ENCODE assay signal across 27 cellular contexts in the genomic region with DNA sequence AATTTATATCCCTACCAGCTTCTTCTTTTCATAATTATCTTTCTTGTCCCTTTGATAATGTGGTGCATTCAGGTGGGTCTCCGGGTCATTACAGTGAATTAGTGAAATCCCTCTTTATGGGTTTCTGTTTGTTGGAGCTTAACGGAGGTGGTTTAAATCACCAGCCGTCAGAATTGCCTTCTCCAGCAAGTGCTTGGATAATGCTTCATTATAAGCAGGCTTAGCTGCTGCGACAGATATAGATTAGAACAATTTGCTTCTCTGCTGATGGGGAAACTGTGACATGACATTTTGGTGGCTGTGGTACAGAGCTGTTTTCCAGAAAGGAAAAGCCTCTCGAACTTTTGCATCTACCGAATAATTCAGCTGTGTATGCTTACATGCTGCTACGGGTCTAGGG.
"Had no signal": no experiment of that assay in that cellular context is flagged by ENCODE, and none has a peak within 500 bp of the region (broad histone marks: within the 10 kb centered on the region; RNA-seq: fewer than 3 reads in every experiment).

No MANE protein-coding gene starts in this region.

- H3K36me3 Mint-ChIP-seq: mesothelial cell of epicardium; naive B cell; natural killer cell treated with Interleukin-12 subunit alpha and Interleukin-12 subunit beta and Interleukin-15 and Interleukin-18, amount 100 ng/mL, for 72 hours; stimulated activated effector memory CD8-positive, alpha-beta T cell treated with anti-CD3 and anti-CD28 coated beads, Interleukin-12 subunit alpha, Interleukin-12 subunit beta, amount 100 ng/mL, for 72 hours; type B pancreatic cell had no signal

- H3K36me3 ChIP-seq: colonic mucosa, esophagus muscularis mucosa, gastroesophageal sphincter, heart left ventricle, left lung, neutrophil, pancreas, sigmoid colon, tibial artery had no signal

- H3K4me3 ChIP-seq: colonic mucosa, esophagus muscularis mucosa, gastroesophageal sphincter, heart left ventricle, hepatocyte, left lung, mucosa of descending colon, pancreas, sigmoid colon, testis, tibial artery had no signal

- DNase-seq: colonic mucosa; effector CD8-positive, alpha-beta T cell; foreskin keratinocyte; heart left ventricle; kidney; left lung; mesenchymal stem cell; mucosa of descending colon; naive B cell; pancreas; right cardiac atrium; sigmoid colon; stimulated activated CD4-positive, alpha-beta T cell treated with anti-CD3 and anti-CD28 coated beads, Interleukin-2, amount 100 ng/mL, for 24 hours; stimulated activated CD4-positive, alpha-beta T cell treated with anti-CD3 and anti-CD28 coated beads, Interleukin-4, amount 100 ng/mL, for 24 hours; stimulated activated naive CD8-positive, alpha-beta T cell treated with anti-CD3 and anti-CD28 coated beads, Interleukin-15, Interleukin-2, amounts not matched to agents 100 U/mL and 50 U/mL, for 24 hours; substantia nigra; testis; tibial artery had no signal

- H3K9me3 ChIP-seq: colonic mucosa, esophagus muscularis mucosa, gastroesophageal sphincter, heart left ventricle, left lung, mucosa of descending colon, neutrophil, pancreas, sigmoid colon, testis, tibial artery had no signal

- H3K27ac ChIP-seq: colonic mucosa, esophagus muscularis mucosa, foreskin keratinocyte, gastroesophageal sphincter, heart left ventricle, hepatocyte, left lung, neutrophil, pancreas, sigmoid colon, testis, tibial artery had no signal

- H3K4me1 Mint-ChIP-seq: naive B cell; stimulated activated effector memory CD8-positive, alpha-beta T cell treated with anti-CD3 and anti-CD28 coated beads, Interleukin-12 subunit alpha, Interleukin-12 subunit beta, amount 100 ng/mL, for 72 hours had no signal

- H3K27me3 Mint-ChIP-seq: naive B cell, type B pancreatic cell had no signal

- H3K4me3 Mint-ChIP-seq: dendritic cell treated with granulocyte-macrophage colony-stimulating factor and Interleukin-4, amounts not matched to agents 40 ng/mL and 50 ng/mL, for 4 days; mesothelial cell of epicardium; naive B cell; natural killer cell treated with Interleukin-12 subunit alpha and Interleukin-12 subunit beta and Interleukin-15 and Interleukin-18, amount 100 ng/mL, for 72 hours; stimulated activated effector memory CD8-positive, alpha-beta T cell treated with anti-CD3 and anti-CD28 coated beads, Interleukin-12 subunit alpha, Interleukin-12 subunit beta, amount 100 ng/mL, for 72 hours; type B pancreatic cell had no signal

- H3K9me3 Mint-ChIP-seq: mesothelial cell of epicardium; naive B cell; natural killer cell treated with Interleukin-12 subunit alpha and Interleukin-12 subunit beta and Interleukin-15 and Interleukin-18, amount 100 ng/mL, for 72 hours; stimulated activated effector memory CD8-positive, alpha-beta T cell treated with anti-CD3 and anti-CD28 coated beads, Interleukin-12 subunit alpha, Interleukin-12 subunit beta, amount 100 ng/mL, for 72 hours; type B pancreatic cell had no signal

- H3K27me3 ChIP-seq: colonic mucosa, foreskin keratinocyte, hepatocyte, left lung, neutrophil, pancreas, sigmoid colon, testis had no signal

- H3K27ac Mint-ChIP-seq: dendritic cell treated with granulocyte-macrophage colony-stimulating factor and Interleukin-4, amounts not matched to agents 40 ng/mL and 50 ng/mL, for 4 days; mesothelial cell of epicardium; naive B cell; natural killer cell treated with Interleukin-12 subunit alpha and Interleukin-12 subunit beta and Interleukin-15 and Interleukin-18, amount 100 ng/mL, for 72 hours; stimulated activated effector memory CD8-positive, alpha-beta T cell treated with anti-CD3 and anti-CD28 coated beads, Interleukin-12 subunit alpha, Interleukin-12 subunit beta, amount 100 ng/mL, for 72 hours; type B pancreatic cell had no signal

- ATAC-seq: foreskin keratinocyte; gastroesophageal sphincter; heart left ventricle; left lung; mucosa of descending colon; pancreas; right cardiac atrium; stimulated activated effector memory CD8-positive, alpha-beta T cell treated with anti-CD3 and anti-CD28 coated beads, Interleukin-12 subunit alpha, Interleukin-12 subunit beta, amount 100 ng/mL, for 72 hours; stimulated activated naive CD8-positive, alpha-beta T cell treated with anti-CD3 and anti-CD28 coated beads, Interleukin-15, Interleukin-2, amounts not matched to agents 100 U/mL and 50 U/mL, for 24 hours had no signal
